In genomic region chr12:6925543-6926279, GRCh38 we compare ENCODE assay signal across 8 cellular contexts. TPM values are rescaled to one million over a fixed set of nuclear protein-coding genes. Genes with fewer than 3 reads are reported as not detected.
DNase-seq lines count a peak whose midpoint lies in the region; ATAC-seq and TF ChIP-seq lines count a peak whose summit lies in the region.

No MANE protein-coding gene starts in this region.

- peaks cover 0 to 28% (median 19%) of the 10 kb centered on the region in 4 donors for H3K36me3 ChIP-seq in stomach

- no peak for TF ChIP-seq EP300 in stomach (IDR thresholded peaks at IDR 0.05)

- H3K27me3 ChIP-seq in stomach = no peaks in the 10 kb centered on the region

- DNase-seq in ELR (ENCODE audit: low read depth) = peak; percentile 88
- peak; percentile 78 for DNase-seq in NCI-H446 treated with DMSO at 0.1 percent for 48 hours (lab: John Stamatoyannopoulos, UW)
- peak; percentile 89 for DNase-seq in coronary artery (ENCODE audit: low spot score)
- DNase-seq in kidney glomerular epithelial cell (lab: John Stamatoyannopoulos, UW) = peak; percentile 74
- DNase-seq in stomach = peak; percentile 77

- TF ChIP-seq POLR2A in stomach (IDR thresholded peaks at IDR 0.05) = no peak

- peak overlapping the region; percentile 96 for H3K4me3 ChIP-seq in coronary artery
- peak overlapping the region; percentile 64 to 95 (median 86) for H3K4me3 ChIP-seq in stomach

- ATAC-seq in HG03571 (IDR thresholded peaks at IDR 0.05; ENCODE audit: unreplicated experiment) (no peak), GM18873 (IDR thresholded peaks at IDR 0.05; ENCODE audit: low FRiP score, unreplicated experiment) (no peak), GM21737 (IDR thresholded peaks at IDR 0.05; ENCODE audit: unreplicated experiment) (no peak)

- TF ChIP-seq CTCF in coronary artery (IDR thresholded peaks at IDR 0.05) = no peak
- peak in 1 of 7 experiments; percentile 12 for TF ChIP-seq CTCF in stomach (IDR thresholded peaks at IDR 0.05)

- H3K27ac ChIP-seq in coronary artery (peak overlapping the region; percentile 98 to 100), stomach (peak overlapping the region; percentile 89 to 99 (median 97))

- 11 to 26% (median 13%) methylated on average over 8 of the region's 8 CpGs for WGBS in stomach, 5 donors

- intact Hi-C loops in stomach (cut with DNase I; ENCODE audit: low total_unique reads) = no loop called here

- H3K9me3 ChIP-seq in stomach = no peaks in the 10 kb centered on the region

- peaks cover 46 to 69% (median 55%) of the 10 kb centered on the region in 4 donors for H3K4me1 ChIP-seq in stomach

RNA-seq across cellular contexts. Expression of gene ATN1, which starts 2.0 kb away (rescaled TPM):
- total RNA-seq in stomach = 100 to 1,000 TPM in 3 of 5 donors, 10 to 100 TPM in 2; 23.3 to 694 (median 291) TPM
- polyA plus RNA-seq in stomach = 10 to 100 TPM; 44.4 to 57.4 (median 48.8) TPM

RNA-seq across cellular contexts. Expression of gene ENO2, which starts 11.3 kb away (rescaled TPM):
- total RNA-seq in stomach = 10 to 100 TPM in 2 of 5 donors, 1 to 10 TPM in 3; 2.3 to 62.9 (median 8.6) TPM
- polyA plus RNA-seq in stomach = 10 to 100 TPM in 2 of 3 donors, 1 to 10 TPM in 1; 9.3 to 19.7 (median 10.1) TPM

RNA-seq across cellular contexts. Expression of gene RNU7-1, which starts 17.9 kb away (rescaled TPM):
- total RNA-seq in stomach = not detected
- not detected for polyA plus RNA-seq in stomach

RNA-seq across cellular contexts. Expression of gene C12orf57, which starts 18.1 kb away (rescaled TPM):
- total RNA-seq in stomach = 100 to 1,000 TPM; 155 to 453 (median 306) TPM
- polyA plus RNA-seq in stomach = 100 to 1,000 TPM; 418 to 621 (median 443) TPM

RNA-seq across cellular contexts. Expression of gene LRRC23, which starts 21.1 kb away (rescaled TPM):
- 10 to 100 TPM in 1 of 5 donors, 1 to 10 TPM in 3, not detected in 1; 5.3 to 20.4 (median 9.0) TPM for total RNA-seq in stomach
- 10 to 100 TPM in 1 of 3 donors, 1 to 10 TPM in 2; 8.0 to 11.0 (median 9.0) TPM for polyA plus RNA-seq in stomach
